In the genomic region with DNA sequence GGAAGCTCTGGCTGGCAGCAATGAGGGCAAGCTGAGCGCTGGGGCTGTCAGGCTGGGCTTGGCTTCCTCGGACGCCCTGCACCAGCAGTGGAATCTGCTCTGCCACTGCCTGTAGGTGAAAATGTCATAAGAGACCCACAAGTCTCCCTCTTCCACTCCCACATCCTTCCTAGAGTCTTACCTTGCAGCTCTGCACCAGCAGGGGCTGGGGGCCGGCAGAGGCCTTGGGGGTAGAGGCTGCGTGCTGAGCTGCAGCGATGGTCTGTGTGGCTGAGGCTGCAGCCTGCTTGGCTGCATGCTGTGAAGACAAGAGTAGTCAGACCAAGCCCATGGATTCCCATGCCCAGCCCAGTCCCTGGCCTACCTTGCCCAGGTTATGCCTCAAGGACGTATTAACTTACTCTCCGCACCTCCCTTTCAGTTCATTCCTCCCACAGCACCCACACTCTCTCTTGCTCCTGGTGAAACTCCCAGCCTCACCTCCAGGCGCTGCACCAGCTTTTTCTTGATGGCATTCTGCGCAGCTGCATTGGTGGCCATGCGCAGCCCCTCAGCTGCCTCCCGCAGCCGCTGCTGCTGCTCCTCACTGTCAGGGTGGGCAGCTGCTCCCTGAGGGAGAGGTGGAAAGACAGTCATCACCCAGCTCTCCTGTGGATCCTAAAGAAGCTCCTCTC, we compare ENCODE assay signal across 21 cellular contexts. TPM values are rescaled to one million over a fixed set of nuclear protein-coding genes. Genes with fewer than 3 reads are reported as not detected.
DNase-seq lines count a peak whose midpoint lies in the region; ATAC-seq and TF ChIP-seq lines count a peak whose summit lies in the region.
"Had no signal": no experiment of that assay in that cellular context is flagged by ENCODE, and none has a peak within 500 bp of the region (broad histone marks: within the 10 kb centered on the region; RNA-seq: fewer than 3 reads in every experiment).

No MANE protein-coding gene starts in this region.

- no peaks in the 10 kb centered on the region for H3K79me2 ChIP-seq in mammary epithelial cell (ENCODE audit: insufficient read depth, low read length)
- H3K79me2 ChIP-seq: hepatocyte had no signal

- DNase-seq in mammary epithelial cell (no peak), breast epithelium (ENCODE audit: low spot score in 2 of 2) (no peak), mesenteric fat pad (ENCODE audit: low spot score) (peak; percentile 81), GM20000 (ENCODE audit: low spot score) (no peak), Caco-2 (no peak)
- no peak for DNase-seq in central memory CD8-positive, alpha-beta T cell (ENCODE audit: low spot score in 2 of 2)
- no peak for DNase-seq in stimulated activated CD4-positive, alpha-beta T cell treated with anti-CD3 and anti-CD28 coated beads, Interleukin-15, amount 100 ng/mL, for 24 hours
- DNase-seq: endodermal cell; islet precursor cell; MM.1S; naive thymus-derived CD4-positive, alpha-beta T cell; NCI-H748 treated with DMSO at 0.1 percent for 48 hours; stimulated activated CD4-positive, alpha-beta T cell treated with anti-CD3 and anti-CD28 coated beads, Interleukin-4, amount 100 ng/mL, for 24 hours; T-helper 9 cell; uterus had no signal

- CTCF ChIA-PET in mammary epithelial cell (lab: Charles Lee; ENCODE audit: low non-redundant PET): interaction anchor here (0.6 kb wide), 1 partner anchor 55 kb away, joined by 4 read pairs; no protein-coding TSS in a partner anchor
- CTCF ChIA-PET in Caco-2 (lab: Charles Lee): interaction anchor here (1.0 kb wide), 1 partner anchor 13 kb away, joined by 3 read pairs; no protein-coding TSS in a partner anchor

- H3K27ac ChIP-seq in mammary epithelial cell (ENCODE audit: insufficient read depth, low read depth, low read length) (no peak overlapping the region), breast epithelium (no peak overlapping the region)
- H3K27ac ChIP-seq: BLaER1, hepatocyte, uterus had no signal

- no peaks in the 10 kb centered on the region for H3K9me3 Mint-ChIP-seq in central memory CD8-positive, alpha-beta T cell
- H3K9me3 Mint-ChIP-seq in Caco-2 (ENCODE audit: unreplicated experiment): no peaks in the 10 kb centered on the region
- H3K9me3 Mint-ChIP-seq: endodermal cell, IgD-negative memory B cell had no signal

- dilution Hi-C loops in mammary epithelial cell (cut with HindIII; ENCODE audit: low sequenced_read_pairs): loop anchor here (5.0 kb wide), 4 partner anchors 37 to 153 kb away; no protein-coding TSS in a partner anchor

- H3K36me3 ChIP-seq in mammary epithelial cell (ENCODE audit: insufficient read depth, low read length): peaks cover 60% of the 10 kb centered on the region
- H3K36me3 ChIP-seq in breast epithelium: peaks cover 36% of the 10 kb centered on the region
- peaks cover 10% of the 10 kb centered on the region for H3K36me3 ChIP-seq in Caco-2 (ENCODE audit: control insufficient read depth, insufficient read depth, low read length)
- H3K36me3 ChIP-seq: uterus had no signal

- TF ChIP-seq POLR2A in breast epithelium (IDR thresholded peaks at IDR 0.05): no peak

- no peaks in the 10 kb centered on the region for H3K27me3 Mint-ChIP-seq in central memory CD8-positive, alpha-beta T cell
- H3K27me3 Mint-ChIP-seq in Caco-2 (ENCODE audit: insufficient read depth, unreplicated experiment): no peaks in the 10 kb centered on the region
- H3K27me3 Mint-ChIP-seq: IgD-negative memory B cell; naive thymus-derived CD4-positive, alpha-beta T cell had no signal

- no peak for ATAC-seq in central memory CD8-positive, alpha-beta T cell (replicated peaks; ENCODE audit: extremely low read depth, poor library complexity, severe bottlenecking)
- ATAC-seq in HG03159 (IDR thresholded peaks at IDR 0.05; ENCODE audit: unreplicated experiment): no peak
- ATAC-seq: naive thymus-derived CD4-positive, alpha-beta T cell had no signal

- no peaks in the 10 kb centered on the region for H3K9me3 ChIP-seq in mammary epithelial cell (replicated peaks; ENCODE audit: insufficient read depth, low read length)
- H3K9me3 ChIP-seq in breast epithelium: no peaks in the 10 kb centered on the region
- no peaks in the 10 kb centered on the region for H3K9me3 ChIP-seq in Caco-2
- H3K9me3 ChIP-seq: BLaER1, uterus had no signal

- POLR2A ChIA-PET in Caco-2 (lab: Charles Lee): no interaction called here

- peaks cover 23% of the 10 kb centered on the region for H3K4me1 Mint-ChIP-seq in central memory CD8-positive, alpha-beta T cell
- H3K4me1 Mint-ChIP-seq in Caco-2 (ENCODE audit: low read depth, unreplicated experiment): no peaks in the 10 kb centered on the region
- H3K4me1 Mint-ChIP-seq: endodermal cell had no signal

- intact Hi-C loops in mammary epithelial cell (cut with micrococcal nuclease) (no loop called here), breast epithelium (cut with DNase I; ENCODE audit: low total_unique reads) (no loop called here), Caco-2 (cut with micrococcal nuclease; ENCODE audit: unreplicated experiment) (no loop called here)

- TF ChIP-seq CTCF in mammary epithelial cell (conservative IDR thresholded peaks at IDR 0.05 in 1 of 2, IDR thresholded peaks at IDR 0.05 in 1 of 2; ENCODE audit: extremely low read depth in 1 of 2, insufficient read depth in 1 of 2, low read depth in 1 of 2, low read length in 2 of 2): no peak
- TF ChIP-seq CTCF in breast epithelium (IDR thresholded peaks at IDR 0.05): no peak
- TF ChIP-seq CTCF in GM20000 (IDR thresholded peaks at IDR 0.05; ENCODE audit: extremely low read depth, missing control alignments): no peak
- TF ChIP-seq CTCF in Caco-2 (IDR thresholded peaks at IDR 0.05; ENCODE audit: insufficient read depth in 1 of 2, low read depth in 1 of 2, low read length in 1 of 2, severe bottlenecking in 1 of 2, unreplicated experiment in 1 of 2): no peak

- in situ Hi-C loops in mammary epithelial cell (cut with MboI; ENCODE audit: low sequenced_read_pairs in 2 of 2): no loop called here

- H2AFZ ChIP-seq in mammary epithelial cell (ENCODE audit: low read depth, low read length): no peak overlapping the region
- H2AFZ ChIP-seq: hepatocyte had no signal

- peaks cover 83% of the 10 kb centered on the region for H3K36me3 Mint-ChIP-seq in central memory CD8-positive, alpha-beta T cell (ENCODE audit: insufficient read depth)
- peaks cover 60% of the 10 kb centered on the region for H3K36me3 Mint-ChIP-seq in Caco-2 (ENCODE audit: insufficient read depth, unreplicated experiment)

- H3K27me3 ChIP-seq in mammary epithelial cell (ENCODE audit: insufficient read depth, low read length): no peaks in the 10 kb centered on the region
- no peaks in the 10 kb centered on the region for H3K27me3 ChIP-seq in breast epithelium
- H3K27me3 ChIP-seq in Caco-2 (replicated peaks; ENCODE audit: control insufficient read depth, insufficient read depth, low read length): no peaks in the 10 kb centered on the region
- H3K27me3 ChIP-seq: BLaER1, hepatocyte, uterus had no signal

- H4K20me1 ChIP-seq in mammary epithelial cell (ENCODE audit: insufficient read depth, low read length): no peaks in the 10 kb centered on the region

- 98% methylated on average over 8 of the region's 13 CpGs for WGBS in mammary epithelial cell (ENCODE audit: low coverage, missing lambda C conversion rate)

- H3K4me2 ChIP-seq in mammary epithelial cell (ENCODE audit: insufficient read depth, low read depth, low read length): no peak overlapping the region
- H3K4me2 ChIP-seq: BLaER1, hepatocyte, smooth muscle cell had no signal

- H3K4me1 ChIP-seq in mammary epithelial cell (ENCODE audit: insufficient read depth, low read length): no peaks in the 10 kb centered on the region
- no peaks in the 10 kb centered on the region for H3K4me1 ChIP-seq in breast epithelium
- no peaks in the 10 kb centered on the region for H3K4me1 ChIP-seq in Caco-2
- H3K4me1 ChIP-seq: uterus had no signal

- peak overlapping the region; percentile 61 for H3K27ac Mint-ChIP-seq in central memory CD8-positive, alpha-beta T cell (ENCODE audit: low read depth)
- no peak overlapping the region for H3K27ac Mint-ChIP-seq in Caco-2 (ENCODE audit: unreplicated experiment)
- H3K27ac Mint-ChIP-seq: endodermal cell had no signal

- H3K4me3 ChIP-seq in mammary epithelial cell (replicated peaks in 1 of 3; ENCODE audit: insufficient read depth in 1 of 3, low read depth in 2 of 3, low read length in 3 of 3): no peak overlapping the region
- H3K4me3 ChIP-seq in breast epithelium: no peak overlapping the region
- H3K4me3 ChIP-seq in Caco-2 (ENCODE audit: low read depth, low read length): no peak overlapping the region
- H3K4me3 ChIP-seq: BLaER1, hepatocyte, lung, smooth muscle cell, uterus had no signal

- BruUV-seq in mammary epithelial cell (replicated peaks; lab: Mats Ljungman, UMichigan): TSS peak; percentile 2
- BruUV-seq in Caco-2 (replicated peaks; lab: Mats Ljungman, UMichigan): no TSS peak

- H3K4me3 Mint-ChIP-seq in central memory CD8-positive, alpha-beta T cell: no peak overlapping the region
- no peak overlapping the region for H3K4me3 Mint-ChIP-seq in Caco-2 (ENCODE audit: unreplicated experiment)
- H3K4me3 Mint-ChIP-seq: endodermal cell; naive thymus-derived CD4-positive, alpha-beta T cell had no signal

- H3K9ac ChIP-seq in mammary epithelial cell (ENCODE audit: insufficient read depth, low read length): no peak overlapping the region
- H3K9ac ChIP-seq: BLaER1 had no signal

RNA-seq across cellular contexts. Expression of a gene that starts 17.3 kb away (rescaled TPM):
- total RNA-seq in mammary epithelial cell: 100 to 1,000 TPM; 202 to 213 TPM
- polyA plus RNA-seq in mammary epithelial cell: 128 TPM
- 264 TPM for polyA minus RNA-seq in mammary epithelial cell
- 100 to 1,000 TPM; 163 to 497 (median 215) TPM for total RNA-seq in breast epithelium
- 622 TPM for total RNA-seq in mesenteric fat pad
- 147 and 165 TPM in 2 replicates for total RNA-seq in Caco-2 (2022)

RNA-seq across cellular contexts. Expression of a gene that starts 17.8 kb away (rescaled TPM):
- total RNA-seq in mammary epithelial cell: 10 to 100 TPM; 45.4 to 60.8 TPM
- polyA plus RNA-seq in mammary epithelial cell: 38.3 TPM
- polyA minus RNA-seq in mammary epithelial cell: 34.8 TPM
- 10 to 100 TPM; 46.4 to 49.9 (median 47.2) TPM for total RNA-seq in breast epithelium
- total RNA-seq in mesenteric fat pad: 42.5 TPM
- total RNA-seq in Caco-2 (2022): 50.4 and 54.1 TPM in 2 replicates

RNA-seq across cellular contexts. Expression of a gene that starts 25.0 kb away (rescaled TPM):
- total RNA-seq in mammary epithelial cell (100 to 1,000 TPM; 134 to 649 TPM), breast epithelium (100 to 1,000 TPM; 143 to 402 (median 258) TPM), mesenteric fat pad (244 TPM), Caco-2 (2022) (21.8 and 26.5 TPM in 2 replicates)
- polyA plus RNA-seq in mammary epithelial cell: 276 TPM
- 96.1 TPM for polyA minus RNA-seq in mammary epithelial cell
- polyA plus RNA-seq: IgD-negative memory B cell had no signal

RNA-seq across cellular contexts. Expression of a gene that starts 34.3 kb away (rescaled TPM):
- total RNA-seq in mammary epithelial cell (10 to 100 TPM; 41.0 to 49.8 TPM), breast epithelium (10 to 100 TPM; 44.5 to 63.8 (median 57.0) TPM), mesenteric fat pad (54.5 TPM), Caco-2 (2022) (108 and 111 TPM in 2 replicates)
- 30.3 TPM for polyA plus RNA-seq in mammary epithelial cell
- 32.5 TPM for polyA minus RNA-seq in mammary epithelial cell

RNA-seq across cellular contexts. Expression of a gene that starts 34.4 kb away (rescaled TPM):
- total RNA-seq in mammary epithelial cell (10 to 100 TPM; 20.5 to 42.3 TPM), breast epithelium (10 to 100 TPM; 16.7 to 20.1 (median 17.4) TPM), mesenteric fat pad (25.0 TPM), Caco-2 (2022) (25.0 and 27.1 TPM in 2 replicates)
- polyA plus RNA-seq in mammary epithelial cell: 20.1 TPM
- polyA minus RNA-seq in mammary epithelial cell: 45.3 TPM
